8 cellular contexts compared by ENCODE assay signal in the genomic region with DNA sequence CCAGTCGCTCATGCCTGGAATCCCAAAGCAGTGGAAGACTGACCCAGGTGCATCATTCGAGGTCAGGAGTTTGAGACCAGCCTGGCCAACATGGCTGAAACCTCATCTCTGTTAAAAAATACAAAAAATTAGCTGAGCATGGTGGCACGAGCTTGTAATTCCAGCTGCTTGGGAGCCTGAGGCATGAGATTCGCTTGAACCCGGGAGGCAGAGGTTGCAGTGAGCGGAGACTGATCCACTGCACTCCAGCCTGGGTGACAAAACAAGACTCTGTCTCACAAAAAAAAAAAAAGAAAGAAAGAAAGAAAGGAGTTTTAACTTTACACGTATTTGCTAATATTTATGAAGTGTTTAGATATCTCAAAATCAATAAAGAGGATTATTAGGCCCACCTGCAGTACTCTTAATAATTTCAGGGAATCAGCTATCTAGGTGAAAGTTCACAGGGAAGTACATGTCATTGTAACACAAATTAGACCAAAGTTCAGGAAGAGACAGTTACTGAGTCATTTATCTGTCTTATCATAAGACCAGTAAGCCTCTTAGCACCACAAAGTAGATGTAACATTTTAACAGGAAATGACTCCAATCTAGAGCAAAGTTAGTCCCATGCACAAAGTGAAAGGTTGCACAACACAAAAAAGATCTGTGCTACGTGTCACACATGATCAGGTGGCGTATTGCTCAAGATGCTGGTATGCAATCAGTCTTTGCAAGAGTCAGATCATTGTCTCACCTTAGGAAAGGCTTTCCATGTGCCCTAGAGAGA. TPM values are rescaled to one million over a fixed set of nuclear protein-coding genes. Genes with fewer than 3 reads are reported as not detected.
A peak's percentile ranks its signal among the peaks of the same experiment; 100 is the strongest.
DNase-seq lines count a peak whose midpoint lies in the region; ATAC-seq and TF ChIP-seq lines count a peak whose summit lies in the region.

No MANE protein-coding gene starts in this region.

- H3K4me3 Mint-ChIP-seq in T-helper 17 cell, result peak overlapping the region; percentile 75

- no peak for TF ChIP-seq POLR2A in vagina (IDR thresholded peaks at IDR 0.05)

- TF ChIP-seq CTCF in AG09319 (IDR thresholded peaks at IDR 0.05; ENCODE audit: low read depth, low read length), result no peak
- no peak for TF ChIP-seq CTCF in colonic mucosa (IDR thresholded peaks at IDR 0.05)
- TF ChIP-seq CTCF in vagina (IDR thresholded peaks at IDR 0.05), result no peak

- H3K9ac ChIP-seq in colonic mucosa (ENCODE audit: low read depth in 2 of 2, low read length in 2 of 2), result no peak overlapping the region
- H3K9ac ChIP-seq in mucosa of rectum (ENCODE audit: low read depth in 1 of 2, low read length in 2 of 2), result peak overlapping the region in 1 of 2 donors; percentile 38

- peak overlapping the region; percentile 92 for H3K27ac Mint-ChIP-seq in T-helper 17 cell

- no peaks in the 10 kb centered on the region for H3K36me3 Mint-ChIP-seq in T-helper 17 cell (ENCODE audit: low read depth)

- H3K4me1 Mint-ChIP-seq in T-helper 17 cell, result peaks cover 13% of the 10 kb centered on the region

- intact Hi-C loops in colonic mucosa (cut with DNase I), result no loop called here
- intact Hi-C loops in vagina (cut with DNase I), result loop anchor here (5.0 kb wide), 1 partner anchor 34 kb away; the partner anchor contains the start of gene PLIN2

- DNase-seq in AG09319 (ENCODE audit: extremely low read depth, low read depth), result peak; percentile 70
- DNase-seq in T-helper 17 cell, result no peak
- peak; percentile 67 for DNase-seq in colonic mucosa
- DNase-seq in vagina (ENCODE audit: extremely low spot score in 2 of 2), result peak in 1 of 2 donors; percentile 96
- DNase-seq in NCI-H748 (lab: John Stamatoyannopoulos, UW; ENCODE audit: unreplicated experiment), result no peak

- ATAC-seq in GM19023 (IDR thresholded peaks at IDR 0.05; ENCODE audit: unreplicated experiment) (peak; percentile 74), HG03469 (IDR thresholded peaks at IDR 0.05; ENCODE audit: unreplicated experiment) (peak; percentile 94), T-helper 17 cell (peak; percentile 94)

- H3K36me3 ChIP-seq in colonic mucosa (no peaks in the 10 kb centered on the region), mucosa of rectum (ENCODE audit: control insufficient read depth in 2 of 2, insufficient read depth in 2 of 2, low read length in 2 of 2) (no peaks in the 10 kb centered on the region), vagina (no peaks in the 10 kb centered on the region)

- no peaks in the 10 kb centered on the region for H3K27me3 Mint-ChIP-seq in T-helper 17 cell

- H3K9me3 ChIP-seq in T-helper 17 cell (ENCODE audit: control insufficient read depth, low read length, poor library complexity, severe bottlenecking) (no peaks in the 10 kb centered on the region), colonic mucosa (no peaks in the 10 kb centered on the region), mucosa of rectum (ENCODE audit: control insufficient read depth in 2 of 2, low read length in 2 of 2) (no peaks in the 10 kb centered on the region), vagina (no peaks in the 10 kb centered on the region)

- H3K27ac ChIP-seq in colonic mucosa (peak overlapping the region; percentile 49), mucosa of rectum (ENCODE audit: low read depth in 2 of 2, low read length in 2 of 2) (peak overlapping the region; percentile 75 to 82), vagina (peak overlapping the region; percentile 60)

- H3K27me3 ChIP-seq in colonic mucosa, result no peaks in the 10 kb centered on the region
- H3K27me3 ChIP-seq in mucosa of rectum (ENCODE audit: control insufficient read depth in 2 of 2, insufficient read depth in 2 of 2, low read length in 2 of 2), result no peaks in the 10 kb centered on the region
- no peaks in the 10 kb centered on the region for H3K27me3 ChIP-seq in vagina

- H3K4me1 ChIP-seq in colonic mucosa (no peaks in the 10 kb centered on the region), mucosa of rectum (ENCODE audit: control insufficient read depth in 2 of 2, insufficient read depth in 2 of 2, low read length in 2 of 2) (peaks cover 3 to 12% of the 10 kb centered on the region in 2 donors), vagina (peaks cover 15% of the 10 kb centered on the region)

- H3K4me3 ChIP-seq in colonic mucosa (no peak overlapping the region), mucosa of rectum (ENCODE audit: low read length in 2 of 2) (peak overlapping the region in 1 of 2 donors; percentile 27), vagina (no peak overlapping the region)

RNA-seq across cellular contexts. Expression of gene PLIN2, which starts 34.1 kb away (rescaled TPM):
- 10 to 100 TPM; 65.7 to 66.2 TPM for total RNA-seq in T-helper 17 cell
- total RNA-seq in colonic mucosa, result 10 to 100 TPM; 58.1 to 88.0 TPM
- total RNA-seq in vagina, result 367 TPM

RNA-seq across cellular contexts. Expression of gene HAUS6, which starts 58.7 kb away (rescaled TPM):
- 10 to 100 TPM; 12.3 to 13.6 TPM for total RNA-seq in T-helper 17 cell
- 10 to 100 TPM in 1 of 2 donors, 1 to 10 TPM in 1; 9.2 to 11.8 TPM for total RNA-seq in colonic mucosa
- 7.1 TPM for total RNA-seq in vagina

Comparison
In these comparisons a context has a peak if more than half of its experiments do, and no peak if none do; other contexts are left out.
1. DNase-seq: peak in AG09319 (single experiment) and colonic mucosa (single experiment); none in T-helper 17 cell (0 of 3) and NCI-H748 (single experiment).
2. Peak in every context shown above with its lines, with median percentiles within 50 percentile points of each other: ATAC-seq and H3K27ac ChIP-seq.